8 cellular contexts compared by ENCODE assay signal in the genomic region with DNA sequence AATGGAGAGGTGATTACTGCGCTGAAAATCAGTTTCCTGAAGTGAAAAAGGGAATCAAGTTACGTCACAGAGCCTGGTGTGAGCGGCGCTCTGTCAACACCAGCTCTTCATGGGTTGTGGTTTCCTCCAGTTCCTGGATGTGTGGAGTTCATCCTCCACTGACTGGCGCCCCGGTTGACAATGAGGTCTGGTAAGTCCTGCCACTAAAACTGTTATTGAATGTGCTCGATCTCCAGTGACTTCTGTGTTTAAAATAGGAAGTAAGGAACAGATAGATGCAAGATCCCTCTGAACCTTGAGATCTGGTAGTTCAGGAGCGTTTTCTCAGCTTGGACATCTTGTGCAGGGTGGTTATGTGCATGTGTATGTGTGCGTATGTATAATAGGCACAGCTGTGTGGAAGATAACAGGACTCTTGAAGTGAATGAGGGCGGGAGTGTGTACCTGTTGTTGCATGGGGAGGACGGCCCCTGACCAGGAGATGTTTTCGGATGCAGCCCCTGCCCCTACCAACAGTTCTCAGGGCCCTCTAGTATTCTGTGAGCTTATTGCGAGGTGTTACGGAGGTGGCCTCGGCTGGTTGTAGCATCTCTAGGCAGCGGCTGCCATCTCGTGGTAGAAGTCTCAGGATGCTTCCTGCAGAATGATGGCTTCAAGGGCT. TPM values are rescaled to one million over a fixed set of nuclear protein-coding genes. Genes with fewer than 3 reads are reported as not detected.
DNase-seq lines count a peak whose midpoint lies in the region; ATAC-seq, FAIRE-seq and TF ChIP-seq lines count a peak whose summit lies in the region.

No MANE protein-coding gene starts in this region.

- H3K4me1 Mint-ChIP-seq in activated naive CD8-positive, alpha-beta T cell (ENCODE audit: low read depth): peaks cover 10% of the 10 kb centered on the region

- intact Hi-C loops in cardiac septum (cut with DNase I): loop anchor here (1.0 kb wide), 1 partner anchor 78 kb away; no protein-coding TSS in a partner anchor

- no peaks in the 10 kb centered on the region for H3K27me3 Mint-ChIP-seq in activated naive CD8-positive, alpha-beta T cell

- H3K27ac Mint-ChIP-seq in activated naive CD8-positive, alpha-beta T cell: peak overlapping the region; percentile 1

- peak; percentile 48 for FAIRE-seq in H54 (lab: Jason Lieb, UNC)

- no peaks in the 10 kb centered on the region for H3K36me3 Mint-ChIP-seq in activated naive CD8-positive, alpha-beta T cell

- TF ChIP-seq POLR2A in H54 (IDR thresholded peaks at IDR 0.05; ENCODE audit: low read depth, low read length): no peak

- ATAC-seq in SK-N-SH treated with all-trans-retinoic acid at 6 μM for 48 hours: peak; percentile 99

- peak; percentile 77 for DNase-seq in GM03348 (ENCODE audit: low spot score)
- DNase-seq in H54 (ENCODE audit: insufficient read length, low spot score): peak; percentile 21
- DNase-seq in LHCN-M2 (ENCODE audit: low read depth): peak; percentile 29
- DNase-seq in cardiac septum (ENCODE audit: low spot score): peak; percentile 78
- peak; percentile 65 for DNase-seq in renal cortical epithelial cell (ENCODE audit: low read depth)
- DNase-seq in cortex of kidney (lab: John Stamatoyannopoulos, UW): no peak

- peak overlapping the region; percentile 72 for H3K4me3 Mint-ChIP-seq in activated naive CD8-positive, alpha-beta T cell

- H3K9me3 Mint-ChIP-seq in activated naive CD8-positive, alpha-beta T cell (ENCODE audit: low read depth): no peaks in the 10 kb centered on the region

TF ChIP-seq in SK-N-SH treated with all-trans-retinoic acid at 6 μM for 48 hours, 23 proteins besides CTCF, POLR2A, EP300 and RAD21:
- TF ChIP-seq TCF4 (CRISPR knock-in tag; IDR thresholded peaks at IDR 0.05; ENCODE audit: borderline replicate concordance) (no peak), GLIS3 (CRISPR knock-in tag; IDR thresholded peaks at IDR 0.05) (no peak), RARB (CRISPR knock-in tag; IDR thresholded peaks at IDR 0.05) (no peak), BACH2 (CRISPR knock-in tag; IDR thresholded peaks at IDR 0.05; ENCODE audit: borderline replicate concordance) (no peak), CSDC2 (CRISPR knock-in tag; IDR thresholded peaks at IDR 0.05) (no peak), ZFP3 (CRISPR knock-in tag; IDR thresholded peaks at IDR 0.05) (no peak), ZNF8 (CRISPR knock-in tag; IDR thresholded peaks at IDR 0.05) (no peak), OSR1 (CRISPR knock-in tag; IDR thresholded peaks at IDR 0.05) (no peak), SNAI2 (CRISPR knock-in tag; IDR thresholded peaks at IDR 0.05) (no peak), ZNF565 (CRISPR knock-in tag; conservative IDR thresholded peaks at IDR 0.05; ENCODE audit: low read depth) (no peak), TOX (CRISPR knock-in tag; IDR thresholded peaks at IDR 0.05; ENCODE audit: borderline replicate concordance) (no peak)

RNA-seq across cellular contexts. Expression of a gene that starts 22.0 kb away (rescaled TPM):
- total RNA-seq in LHCN-M2 (2014; rRNA removed): 58.5 and 62.7 TPM in 2 replicates
- polyA plus RNA-seq in LHCN-M2 (2012): 67.5 TPM
- 429 TPM for total RNA-seq in cardiac septum
- total RNA-seq in renal cortical epithelial cell: 66.9 and 108 TPM in 2 replicates
